1 cellular context compared by ENCODE assay signal in the genomic region with DNA sequence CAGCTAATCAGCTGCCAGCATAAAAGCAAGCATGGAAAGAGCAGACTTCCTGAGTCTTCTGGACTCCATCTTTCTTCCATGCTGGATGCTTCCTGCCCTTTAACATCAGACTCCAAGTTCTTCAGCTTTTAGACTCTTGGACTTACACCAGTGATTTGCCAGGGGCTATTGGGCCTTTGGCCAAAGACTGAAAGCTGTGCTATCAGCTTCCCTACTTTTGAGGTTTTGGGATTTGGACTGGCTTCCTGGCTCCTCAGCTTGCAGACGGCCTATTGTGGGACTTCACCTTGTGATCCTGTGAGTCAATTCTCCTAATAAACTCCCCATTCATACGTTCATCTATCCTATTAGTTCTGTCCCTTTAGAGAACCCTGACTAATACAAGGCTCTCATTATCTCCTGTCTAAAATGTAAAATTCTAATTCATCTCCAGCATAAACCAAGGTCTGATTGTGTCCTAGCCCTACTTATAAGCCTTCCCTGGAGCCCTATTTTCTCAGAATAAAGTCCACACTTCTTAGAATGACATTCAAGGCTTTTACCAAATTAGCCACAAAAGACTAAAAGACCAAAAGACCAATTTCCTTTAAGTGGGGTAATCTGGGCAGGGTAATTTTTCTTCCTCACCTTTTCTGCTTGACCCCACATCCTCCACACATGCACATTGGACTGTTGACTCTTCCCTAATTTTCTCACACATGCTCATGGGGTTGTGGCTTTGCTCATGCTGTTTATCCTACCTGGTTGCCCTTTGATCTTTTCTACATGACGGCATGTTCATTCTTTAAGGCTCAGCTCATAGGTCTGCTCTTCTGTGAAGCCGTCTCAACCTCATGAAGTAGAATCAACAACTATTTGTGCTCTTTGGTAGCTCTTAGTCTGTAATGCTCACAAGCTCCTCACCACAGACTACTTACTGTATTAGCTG.
TF ChIP-seq lines count a peak whose summit lies in the region.

No MANE protein-coding gene starts in this region.

TF ChIP-seq in HepG2, 621 proteins besides CTCF, POLR2A, EP300 and RAD21 (continued from another document and continues in another):
- TF ChIP-seq RERE (CRISPR knock-in tag; IDR thresholded peaks at IDR 0.05; ENCODE audit: low read depth) = no peak
- TF ChIP-seq ZNF20 (CRISPR knock-in tag; IDR thresholded peaks at IDR 0.05) = no peak
- no peak for TF ChIP-seq ZSCAN22 (CRISPR knock-in tag; IDR thresholded peaks at IDR 0.05)
- peak; percentile 55; the same call in 1 of the 2 replicates for TF ChIP-seq PITX1 (CRISPR knock-in tag; IDR thresholded peaks at IDR 0.05)
- no peak for TF ChIP-seq ZFYVE20 (CRISPR knock-in tag; IDR thresholded peaks at IDR 0.05; ENCODE audit: borderline replicate concordance, low read depth)
- TF ChIP-seq RFXAP (CRISPR knock-in tag; IDR thresholded peaks at IDR 0.05; ENCODE audit: borderline replicate concordance) = no peak
- no peak for TF ChIP-seq MXD1 (CRISPR knock-in tag; IDR thresholded peaks at IDR 0.05)
- TF ChIP-seq ESRRA (CRISPR knock-in tag; IDR thresholded peaks at IDR 0.05; ENCODE audit: low read depth) = no peak
- TF ChIP-seq ATF7 (IDR thresholded peaks at IDR 0.05) = peak; percentile 88
- peak; percentile 82; the same call in 1 of the 2 replicates for TF ChIP-seq ATF7 (CRISPR knock-in tag; IDR thresholded peaks at IDR 0.05)
- no peak for TF ChIP-seq CENPX (CRISPR knock-in tag; IDR thresholded peaks at IDR 0.05)
- TF ChIP-seq ZNF546 (CRISPR knock-in tag; conservative IDR thresholded peaks at IDR 0.05) = no peak
- TF ChIP-seq HNRNPL (IDR thresholded peaks at IDR 0.05; ENCODE audit: low read depth, low read length) = no peak
- no peak for TF ChIP-seq ZNF75D (CRISPR knock-in tag; IDR thresholded peaks at IDR 0.05; ENCODE audit: borderline replicate concordance)
- no peak for TF ChIP-seq ZNF576 (CRISPR knock-in tag; IDR thresholded peaks at IDR 0.05)
- no peak for TF ChIP-seq HOXA5 (CRISPR knock-in tag; IDR thresholded peaks at IDR 0.05)
- TF ChIP-seq FOXP1 (IDR thresholded peaks at IDR 0.05) = peak; percentile 85
- TF ChIP-seq FOXP1 (CRISPR knock-in tag; IDR thresholded peaks at IDR 0.05) = peak; percentile 91
- no peak for TF ChIP-seq DMAP1 (CRISPR knock-in tag; IDR thresholded peaks at IDR 0.05)
- no peak for TF ChIP-seq HDAC6 (IDR thresholded peaks at IDR 0.05; ENCODE audit: low read depth, low read length)
- peak; percentile 44; the same call in 1 of the 2 replicates for TF ChIP-seq THAP11 (CRISPR knock-in tag; IDR thresholded peaks at IDR 0.05)
- peak; percentile 70 for TF ChIP-seq BHLHE40 (IDR thresholded peaks at IDR 0.05; ENCODE audit: low read length)
- TF ChIP-seq ATF3 (CRISPR knock-in tag; IDR thresholded peaks at IDR 0.05) = peak; percentile 79
- TF ChIP-seq, protein P1, sequence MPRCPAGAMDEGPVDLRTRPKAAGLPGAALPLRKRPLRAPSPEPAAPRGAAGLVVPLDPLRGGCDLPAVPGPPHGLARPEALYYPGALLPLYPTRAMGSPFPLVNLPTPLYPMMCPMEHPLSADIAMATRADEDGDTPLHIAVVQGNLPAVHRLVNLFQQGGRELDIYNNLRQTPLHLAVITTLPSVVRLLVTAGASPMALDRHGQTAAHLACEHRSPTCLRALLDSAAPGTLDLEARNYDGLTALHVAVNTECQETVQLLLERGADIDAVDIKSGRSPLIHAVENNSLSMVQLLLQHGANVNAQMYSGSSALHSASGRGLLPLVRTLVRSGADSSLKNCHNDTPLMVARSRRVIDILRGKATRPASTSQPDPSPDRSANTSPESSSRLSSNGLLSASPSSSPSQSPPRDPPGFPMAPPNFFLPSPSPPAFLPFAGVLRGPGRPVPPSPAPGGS (CRISPR knock-in tag; IDR thresholded peaks at IDR 0.05) = no peak
- TF ChIP-seq FOXJ3 (CRISPR knock-in tag; IDR thresholded peaks at IDR 0.05; ENCODE audit: borderline replicate concordance) = peak; percentile 71; the same call in 1 of the 2 replicates
- no peak for TF ChIP-seq SYNCRIP (IDR thresholded peaks at IDR 0.05; ENCODE audit: insufficient read depth, low read depth, low read length)
- peak; percentile 84 for TF ChIP-seq HNF4G (IDR thresholded peaks at IDR 0.05; ENCODE audit: borderline replicate concordance, low read depth, low read length)
- TF ChIP-seq HNF4G (CRISPR knock-in tag; IDR thresholded peaks at IDR 0.05; ENCODE audit: borderline replicate concordance, low read depth) = peak; percentile 77; the same call in 1 of the 2 replicates
- TF ChIP-seq MXI1 (IDR thresholded peaks at IDR 0.05; ENCODE audit: borderline replicate concordance, low read depth, low read length) = peak; percentile 74; the same call in 1 of the 3 replicates
- TF ChIP-seq PPARG (CRISPR knock-in tag; conservative IDR thresholded peaks at IDR 0.05) = 0 out of 2 replicates have a peak, but pooled peaks have one; percentile 29
- TF ChIP-seq PHF5A (CRISPR knock-in tag; IDR thresholded peaks at IDR 0.05; ENCODE audit: low read depth, unreplicated experiment) = no peak
- TF ChIP-seq HMG20A (CRISPR knock-in tag; IDR thresholded peaks at IDR 0.05; ENCODE audit: borderline replicate concordance) = peak; percentile 87
- 0 out of 2 replicates have a peak, but pooled peaks have one; percentile 35 for TF ChIP-seq ZNF710 (CRISPR knock-in tag; IDR thresholded peaks at IDR 0.05; ENCODE audit: borderline replicate concordance)
- TF ChIP-seq SIX1 (CRISPR knock-in tag; IDR thresholded peaks at IDR 0.05; ENCODE audit: borderline replicate concordance) = no peak; the same call in 1 of the 2 replicates
- TF ChIP-seq ZNF484 (CRISPR knock-in tag; IDR thresholded peaks at IDR 0.05; ENCODE audit: borderline replicate concordance, low read depth) = no peak
- TF ChIP-seq KLF16 (CRISPR knock-in tag; IDR thresholded peaks at IDR 0.05) = no peak
- no peak for TF ChIP-seq EZH2 (conservative IDR thresholded peaks at IDR 0.05; ENCODE audit: low read depth, low read length)
- TF ChIP-seq KAT8 (CRISPR knock-in tag; IDR thresholded peaks at IDR 0.05) = peak; percentile 36; the same call in 1 of the 2 replicates
- no peak for TF ChIP-seq ZNF468 (CRISPR knock-in tag; IDR thresholded peaks at IDR 0.05)
- no peak for TF ChIP-seq ZFP90 (CRISPR knock-in tag; IDR thresholded peaks at IDR 0.05; ENCODE audit: borderline replicate concordance)
- no peak for TF ChIP-seq MTF1 (CRISPR knock-in tag; IDR thresholded peaks at IDR 0.05)
- no peak for TF ChIP-seq HDAC1 (CRISPR knock-in tag; IDR thresholded peaks at IDR 0.05)
- peak; percentile 25; the same call in 1 of the 2 replicates for TF ChIP-seq ZFX (CRISPR knock-in tag; IDR thresholded peaks at IDR 0.05; ENCODE audit: low read depth)
- TF ChIP-seq RCOR2 (CRISPR knock-in tag; IDR thresholded peaks at IDR 0.05) = peak; percentile 58; the same call in 1 of the 2 replicates
- no peak for TF ChIP-seq ZBTB7B (CRISPR knock-in tag; IDR thresholded peaks at IDR 0.05)
- no peak for TF ChIP-seq ZNF432 (CRISPR knock-in tag; IDR thresholded peaks at IDR 0.05; ENCODE audit: borderline replicate concordance)
- 0 out of 2 replicates have a peak, but pooled peaks have one; percentile 53 for TF ChIP-seq DNMT3B (CRISPR knock-in tag; conservative IDR thresholded peaks at IDR 0.05)
- TF ChIP-seq ZC3H4 (CRISPR knock-in tag; IDR thresholded peaks at IDR 0.05; ENCODE audit: borderline replicate concordance) = no peak
- no peak for TF ChIP-seq ZNF558 (CRISPR knock-in tag; IDR thresholded peaks at IDR 0.05; ENCODE audit: borderline replicate concordance)
- peak; percentile 91 for TF ChIP-seq MLX (CRISPR knock-in tag; IDR thresholded peaks at IDR 0.05)
- peak; percentile 90; the same call in 1 of the 2 replicates for TF ChIP-seq ZNF614 (CRISPR knock-in tag; IDR thresholded peaks at IDR 0.05; ENCODE audit: borderline replicate concordance)
- no peak for TF ChIP-seq MTA1 (CRISPR knock-in tag; IDR thresholded peaks at IDR 0.05; ENCODE audit: borderline replicate concordance)
- peak; percentile 86 for TF ChIP-seq ZBTB21 (CRISPR knock-in tag; IDR thresholded peaks at IDR 0.05)
- TF ChIP-seq, protein P2, sequence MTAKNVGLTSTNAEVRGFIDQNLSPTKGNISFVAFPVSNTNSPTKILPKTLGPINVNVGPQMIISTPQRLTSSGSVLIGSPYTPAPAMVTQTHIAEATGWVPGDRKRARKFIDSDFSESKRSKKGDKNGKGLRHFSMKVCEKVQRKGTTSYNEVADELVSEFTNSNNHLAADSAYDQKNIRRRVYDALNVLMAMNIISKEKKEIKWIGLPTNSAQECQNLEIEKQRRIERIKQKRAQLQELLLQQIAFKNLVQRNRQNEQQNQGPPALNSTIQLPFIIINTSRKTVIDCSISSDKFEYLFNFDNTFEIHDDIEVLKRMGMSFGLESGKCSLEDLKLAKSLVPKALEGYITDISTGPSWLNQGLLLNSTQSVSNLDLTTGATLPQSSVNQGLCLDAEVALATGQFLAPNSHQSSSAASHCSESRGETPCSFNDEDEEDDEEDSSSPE (CRISPR knock-in tag; IDR thresholded peaks at IDR 0.05) = no peak
- peak; percentile 65 for TF ChIP-seq TFE3 (CRISPR knock-in tag; IDR thresholded peaks at IDR 0.05)
